33 cellular contexts compared by ENCODE assay signal in the genomic region with DNA sequence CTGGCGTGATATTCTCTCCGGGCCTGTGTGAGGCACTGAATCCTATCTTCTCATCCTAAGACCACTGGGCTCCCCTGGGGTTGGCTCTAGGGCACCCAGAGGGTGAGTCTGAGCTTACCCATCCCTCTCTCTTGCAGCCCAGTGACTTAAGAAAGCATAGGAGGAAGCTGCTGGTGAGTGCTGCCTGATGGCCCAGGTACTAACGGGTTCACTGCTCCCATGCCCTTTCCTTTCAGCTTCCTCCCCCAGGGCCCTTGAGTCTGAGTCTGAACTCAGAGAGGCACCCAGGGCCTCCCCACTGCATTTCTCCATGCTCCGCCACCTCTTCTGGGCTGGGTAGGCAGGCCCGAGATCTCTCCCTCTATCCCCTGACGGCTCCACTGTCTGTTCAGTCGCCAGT. TPM values are rescaled to one million over a fixed set of nuclear protein-coding genes. Genes with fewer than 3 reads are reported as not detected.
"Had no signal": no experiment of that assay in that cellular context is flagged by ENCODE, and none has a peak within 500 bp of the region (broad histone marks: within the 10 kb centered on the region; RNA-seq: fewer than 3 reads in every experiment).

No MANE protein-coding gene starts in this region.

- H3K36me3 ChIP-seq: adrenal gland, breast epithelium, Peyer's patch, SJSA1 had no signal

- DNase-seq: activated CD4-positive, alpha-beta T cell treated with anti-CD3 and anti-CD28 coated beads, Interleukin-2, amount 10 ng/mL, durations not matched to agents 24 days and 14 days; activated CD4-positive, alpha-beta T cell treated with anti-CD3 and anti-CD28 coated beads, Interleukin-2, amount 50 U/mL, for 48 hours; activated CD8-positive, alpha-beta memory T cell treated with anti-CD3 and anti-CD28 coated beads, Interleukin-2, amount 50 U/mL, for 4 hours; activated gamma-delta T cell treated with Interleukin-2 at 50 U/mL for 16 hours; activated T-cell treated with anti-CD3 and anti-CD28 coated beads for 4 hours; activated T-cell treated with anti-CD3 and anti-CD28 coated beads, Interleukin-2, amount 50 U/mL, for 4 hours; adrenal gland; body of pancreas; KBM-7; NCI-H1105; NCI-H1417 treated with DMSO at 0.1 percent for 48 hours; NCI-H187 treated with DMSO at 0.1 percent for 48 hours; NCI-H2081; NCI-H226; NCI-H524 treated with DMSO at 0.1 percent for 48 hours; NCI-H748 treated with DMSO at 0.1 percent for 48 hours; NK-92 treated with Interleukin-12 subunit alpha and Interleukin-12 subunit beta, amount 100 ng/mL, for 24 hours; PC-3; Peyer's patch; SHP77 treated with DMSO at 0.1 percent for 48 hours; SK-N-SH; SW 1271; T-helper 1 cell; T-helper 2 cell; T-helper 9 cell had no signal

- H3K27ac ChIP-seq: adrenal gland, body of pancreas, breast epithelium, Peyer's patch, SJSA1 had no signal

- H3K4me1 ChIP-seq: adrenal gland, body of pancreas, breast epithelium, Peyer's patch, SJSA1 had no signal

- H3K4me2 ChIP-seq: SK-N-SH had no signal

- H3K4me3 ChIP-seq: adrenal gland, body of pancreas, breast epithelium, Peyer's patch, SJSA1 had no signal

- H3K9me3 ChIP-seq: adrenal gland, body of pancreas, breast epithelium, Peyer's patch, SJSA1, SK-N-SH had no signal

- H3K9ac ChIP-seq: SK-N-SH had no signal

- H3K27me3 ChIP-seq: breast epithelium, Peyer's patch had no signal

- ATAC-seq: activated T-cell treated with anti-CD3 and anti-CD28 coated beads, Interleukin-2, amount 50 U/mL, for 4 hours; body of pancreas; PC-3 had no signal

RNA-seq across cellular contexts. Expression of a gene that starts 29.7 kb away (rescaled TPM):
- total RNA-seq: body of pancreas, SJSA1 had no signal

RNA-seq across cellular contexts. Expression of a gene that starts 29.8 kb away (rescaled TPM):
- total RNA-seq: activated CD4-positive, alpha-beta T cell treated with anti-CD3 and anti-CD28 coated beads, Interleukin-2, amount 10 ng/mL, durations not matched to agents 24 days and 14 days; activated naive CD4-positive, alpha-beta T cell treated with anti-CD3 and anti-CD28 coated beads for 36 hours; activated naive CD4-positive, alpha-beta T cell treated with anti-CD3 and anti-CD28 coated beads, Interleukin-2, amount 50 U/mL, for 72 hours; activated T-cell treated with anti-CD3 and anti-CD28 coated beads, Interleukin-2, amount 50 U/mL, for 4 hours; activated T-helper 1 cell treated with anti-CD3 and anti-CD28 coated beads, Interleukin-12 subunit alpha, Interleukin-12 subunit beta, Interleukin-2, Interleukin-4 antibody, amounts not matched to agents 30 ng/mL and 10 ng/mL and 1 ng/mL, durations not matched to agents 14 hours and 24 hours and 36 hours; adrenal gland; astrocyte; body of pancreas; breast epithelium; MCF 10A; NCI-H460; PC-3; Peyer's patch; SJSA1 had no signal
- polyA plus RNA-seq: adrenal gland, SK-N-SH had no signal
